9 cellular contexts compared by ENCODE assay signal in the genomic region with DNA sequence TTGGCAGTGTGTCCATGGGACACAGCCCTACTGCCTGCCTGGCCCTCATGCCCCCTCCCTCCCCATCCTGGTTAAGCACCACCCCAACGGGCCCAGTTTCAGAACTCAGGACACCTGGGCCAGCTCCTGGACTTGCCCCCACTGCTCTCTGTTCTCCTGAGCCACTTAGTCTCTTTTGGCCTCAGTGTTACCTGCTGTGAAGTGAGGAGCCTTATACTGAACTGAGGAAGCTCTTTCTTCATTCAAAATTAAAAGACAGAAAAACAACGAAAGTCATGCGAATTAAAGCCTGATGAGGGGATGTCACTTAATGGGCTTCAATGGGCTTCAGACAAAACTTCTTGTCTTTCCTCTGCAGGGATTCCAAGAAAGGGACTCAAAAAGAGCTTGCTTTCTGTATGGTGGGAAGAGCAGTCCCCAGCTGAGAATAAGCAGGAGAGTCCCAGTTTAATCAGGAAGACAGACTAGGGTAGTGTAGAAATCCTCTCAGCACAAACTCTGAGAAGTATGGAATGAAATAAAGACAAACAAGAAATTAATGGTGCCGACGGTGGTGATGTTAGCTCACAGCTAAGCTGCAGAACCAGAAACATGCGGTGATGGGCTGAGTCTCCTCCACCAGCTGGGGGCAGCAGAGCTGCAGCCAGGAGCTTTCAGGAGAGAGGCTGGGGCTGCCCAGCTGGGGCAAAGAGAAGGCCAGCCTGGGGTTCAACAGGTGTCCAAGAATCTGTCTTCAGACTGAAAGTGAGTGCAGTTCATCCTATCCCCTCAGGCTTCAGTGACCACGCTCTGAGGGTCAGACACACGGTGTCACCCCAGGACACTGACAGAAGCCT.
DNase-seq lines count a peak whose midpoint lies in the region; ATAC-seq and TF ChIP-seq lines count a peak whose summit lies in the region.
"Had no signal": no experiment of that assay in that cellular context is flagged by ENCODE, and none has a peak within 500 bp of the region (broad histone marks: within the 10 kb centered on the region; RNA-seq: fewer than 3 reads in every experiment).

No MANE protein-coding gene starts in this region.

- no peaks in the 10 kb centered on the region for H3K36me3 ChIP-seq in CD8-positive, alpha-beta T cell (ENCODE audit: insufficient read depth, low read length)
- H3K36me3 ChIP-seq in SK-N-SH (replicated peaks in 1 of 2; ENCODE audit: control insufficient read depth in 1 of 2, insufficient read depth in 2 of 2, low read length in 1 of 2) = no peaks in the 10 kb centered on the region
- H3K36me3 ChIP-seq in naive thymus-derived CD4-positive, alpha-beta T cell (ENCODE audit: control insufficient read depth in 2 of 3, insufficient read depth in 3 of 3, low read length in 3 of 3) = no peaks in the 10 kb centered on the region
- no peaks in the 10 kb centered on the region for H3K36me3 ChIP-seq in tibial artery

- no peaks in the 10 kb centered on the region for H3K9me2 ChIP-seq in SK-N-SH

- H2AFZ ChIP-seq in SK-N-SH (ENCODE audit: low read depth) = no peak overlapping the region

- no peaks in the 10 kb centered on the region for H3K9me3 ChIP-seq in CD8-positive, alpha-beta T cell (ENCODE audit: low read length)
- H3K9me3 ChIP-seq in SK-N-SH (no peaks in the 10 kb centered on the region), tibial artery (no peaks in the 10 kb centered on the region)
- no peaks in the 10 kb centered on the region for H3K9me3 ChIP-seq in naive thymus-derived CD4-positive, alpha-beta T cell (ENCODE audit: control insufficient read depth in 2 of 3, low read length in 3 of 3)

- no peak overlapping the region for H3K4me2 ChIP-seq in SK-N-SH

- peak in 6 of 7 experiments; percentile 24 to 73 (median 50) for DNase-seq in CD8-positive, alpha-beta T cell
- peak; percentile 28 for DNase-seq in SK-N-SH
- DNase-seq in choroid plexus epithelial cell (ENCODE audit: low read depth) = peak; percentile 62
- DNase-seq in naive thymus-derived CD4-positive, alpha-beta T cell = peak in 7 of 9 donors; percentile 11 to 37 (median 32)
- no peak for DNase-seq in tibial artery
- DNase-seq: left cardiac atrium had no signal

- peak; percentile 55 for TF ChIP-seq CTCF in CD8-positive, alpha-beta T cell (IDR thresholded peaks at IDR 0.05)
- TF ChIP-seq CTCF in SK-N-SH (IDR thresholded peaks at IDR 0.05) = peak; percentile 56
- TF ChIP-seq CTCF in choroid plexus epithelial cell (conservative IDR thresholded peaks at IDR 0.05; ENCODE audit: low read depth, low read length) = peak; percentile 88
- TF ChIP-seq CTCF in tibial artery (IDR thresholded peaks at IDR 0.05) = no peak

- H3K79me2 ChIP-seq in SK-N-SH (ENCODE audit: insufficient read depth) = no peaks in the 10 kb centered on the region

- no peak overlapping the region for H3K27ac ChIP-seq in CD8-positive, alpha-beta T cell (ENCODE audit: low read depth, low read length)
- H3K27ac ChIP-seq in SK-N-SH (ENCODE audit: low read depth in 2 of 2, low read length in 1 of 2) = no peak overlapping the region
- H3K27ac ChIP-seq in naive thymus-derived CD4-positive, alpha-beta T cell (ENCODE audit: low read depth, low read length) = no peak overlapping the region
- no peak overlapping the region for H3K27ac ChIP-seq in tibial artery

- CTCF ChIA-PET in CD8-positive, alpha-beta T cell (lab: Charles Lee) = interaction anchor here (0.6 to 8.7 kb wide), 46 partner anchors 9 to 215 kb away, joined by 3 to 189 read pairs (median 6); no protein-coding TSS in a partner anchor
- CTCF ChIA-PET in SK-N-SH (lab: Yijun Ruan, JAX) = interaction anchor here (0.6 to 5.6 kb wide), 23 partner anchors 8 to 323 kb away, joined by 3 to 27 read pairs (median 3); no protein-coding TSS in a partner anchor
- CTCF ChIA-PET in naive thymus-derived CD4-positive, alpha-beta T cell (lab: Charles Lee) = interaction anchor here (0.6 to 4.4 kb wide), 18 partner anchors 8 to 211 kb away, joined by 3 to 54 read pairs (median 4); no protein-coding TSS in a partner anchor

- H3K27ac Mint-ChIP-seq in CD8-positive, alpha-beta T cell = no peak overlapping the region
- peak overlapping the region in 1 of 9 donors; percentile 28 for H3K27ac Mint-ChIP-seq in naive thymus-derived CD4-positive, alpha-beta T cell

- H3K36me3 Mint-ChIP-seq in CD8-positive, alpha-beta T cell = no peaks in the 10 kb centered on the region
- no peaks in the 10 kb centered on the region for H3K36me3 Mint-ChIP-seq in naive thymus-derived CD4-positive, alpha-beta T cell

- no peaks in the 10 kb centered on the region for H3K27me3 ChIP-seq in CD8-positive, alpha-beta T cell (ENCODE audit: insufficient read depth, low read length)
- H3K27me3 ChIP-seq in SK-N-SH (ENCODE audit: insufficient read depth) (no peaks in the 10 kb centered on the region; the same call in 1 of the 2 replicates), tibial artery (peaks cover 0 to 20% of the 10 kb centered on the region in 2 donors)
- peaks cover 0 to 3% of the 10 kb centered on the region in 2 donors for H3K27me3 ChIP-seq in naive thymus-derived CD4-positive, alpha-beta T cell (ENCODE audit: control insufficient read depth in 2 of 2, insufficient read depth in 2 of 2, low read length in 2 of 2)

- H3K4me3 Mint-ChIP-seq in CD8-positive, alpha-beta T cell = no peak overlapping the region
- H3K4me3 Mint-ChIP-seq in naive thymus-derived CD4-positive, alpha-beta T cell = no peak overlapping the region

- WGBS in SK-N-SH (ENCODE audit: low lambda C conversion rate) = 27% methylated on average over 7 of the region's 8 CpGs

- no peaks in the 10 kb centered on the region for H3K9me3 Mint-ChIP-seq in CD8-positive, alpha-beta T cell
- H3K9me3 Mint-ChIP-seq in naive thymus-derived CD4-positive, alpha-beta T cell = no peaks in the 10 kb centered on the region

- no peaks in the 10 kb centered on the region for H4K20me1 ChIP-seq in SK-N-SH (ENCODE audit: insufficient read depth)

- no peaks in the 10 kb centered on the region for H3F3A ChIP-seq in SK-N-SH (replicated peaks; ENCODE audit: insufficient read depth)

- H3K9ac ChIP-seq in SK-N-SH = no peak overlapping the region

- no peak overlapping the region for H3K4me3 ChIP-seq in CD8-positive, alpha-beta T cell (ENCODE audit: low read depth, low read length)
- no peak overlapping the region for H3K4me3 ChIP-seq in SK-N-SH (ENCODE audit: low read depth in 2 of 2, low read length in 1 of 2)
- H3K4me3 ChIP-seq in choroid plexus epithelial cell (ENCODE audit: low read depth, low read length) = no peak overlapping the region
- no peak overlapping the region for H3K4me3 ChIP-seq in naive thymus-derived CD4-positive, alpha-beta T cell (ENCODE audit: low read length)
- no peak overlapping the region for H3K4me3 ChIP-seq in tibial artery

- H3K27me3 Mint-ChIP-seq in CD8-positive, alpha-beta T cell (ENCODE audit: low read depth) = peaks cover 17% of the 10 kb centered on the region
- peaks cover 11 to 39% (median 13%) of the 10 kb centered on the region in 5 donors for H3K27me3 Mint-ChIP-seq in naive thymus-derived CD4-positive, alpha-beta T cell

- TF ChIP-seq RAD21 in SK-N-SH (IDR thresholded peaks at IDR 0.05; ENCODE audit: low read length) = peak; percentile 52

- intact Hi-C loops in CD8-positive, alpha-beta T cell (cut with DNase I, micrococcal nuclease) = no loop called here
- intact Hi-C loops in naive thymus-derived CD4-positive, alpha-beta T cell (cut with micrococcal nuclease) = loop anchor here in 1 of 2 donors (1.0 to 2.0 kb wide), 2 partner anchors 139 to 211 kb away; no protein-coding TSS in a partner anchor
- intact Hi-C loops in tibial artery (cut with DNase I; ENCODE audit: low total_unique reads) = no loop called here

- POLR2A ChIA-PET in CD8-positive, alpha-beta T cell (lab: Charles Lee) = interaction anchor here (0.7 to 1.8 kb wide), 4 partner anchors 8 to 139 kb away, joined by 3 to 9 read pairs (median 6); no protein-coding TSS in a partner anchor
- POLR2A ChIA-PET in SK-N-SH (lab: Yijun Ruan, JAX) = interaction anchor here (0.6 kb wide), 1 partner anchor 27 kb away, joined by 4 read pairs; no protein-coding TSS in a partner anchor
- POLR2A ChIA-PET in naive thymus-derived CD4-positive, alpha-beta T cell (lab: Charles Lee) = interaction anchor here (1.2 kb wide), 1 partner anchor 65 kb away, joined by 4 read pairs; no protein-coding TSS in a partner anchor

- H3K4me1 ChIP-seq in CD8-positive, alpha-beta T cell (ENCODE audit: insufficient read depth, low read length) = peaks cover 4% of the 10 kb centered on the region
- H3K4me1 ChIP-seq in SK-N-SH (ENCODE audit: control insufficient read depth in 1 of 2, insufficient read depth in 2 of 2, low read depth in 1 of 2, low read length in 1 of 2) = no peaks in the 10 kb centered on the region
- H3K4me1 ChIP-seq in naive thymus-derived CD4-positive, alpha-beta T cell (ENCODE audit: control insufficient read depth in 2 of 2, insufficient read depth in 2 of 2, low read length in 2 of 2) = peaks cover 0 to 21% of the 10 kb centered on the region in 2 donors
- H3K4me1 ChIP-seq in tibial artery = no peaks in the 10 kb centered on the region

- H3K4me1 Mint-ChIP-seq in CD8-positive, alpha-beta T cell (ENCODE audit: low read depth) = peaks cover 22% of the 10 kb centered on the region
- H3K4me1 Mint-ChIP-seq in naive thymus-derived CD4-positive, alpha-beta T cell = peaks cover 0 to 8% (median 5%) of the 10 kb centered on the region in 7 donors

- peak; percentile 66 for ATAC-seq in CD8-positive, alpha-beta T cell
- ATAC-seq in GM18520 (IDR thresholded peaks at IDR 0.05; ENCODE audit: unreplicated experiment) = peak; percentile 43
- peak; percentile 68 for ATAC-seq in naive thymus-derived CD4-positive, alpha-beta T cell
- no peak for ATAC-seq in HG02588 (IDR thresholded peaks at IDR 0.05; ENCODE audit: unreplicated experiment)
- ATAC-seq in HG03045 (IDR thresholded peaks at IDR 0.05; ENCODE audit: unreplicated experiment) = no peak

- no peak for TF ChIP-seq EP300 in SK-N-SH (IDR thresholded peaks at IDR 0.05; ENCODE audit: borderline replicate concordance in 1 of 2, low read depth in 1 of 2, low read length in 1 of 2)

TF ChIP-seq in SK-N-SH, 30 proteins besides CTCF, POLR2A, EP300 and RAD21 (continues in another document):
- TF ChIP-seq, protein P1, sequence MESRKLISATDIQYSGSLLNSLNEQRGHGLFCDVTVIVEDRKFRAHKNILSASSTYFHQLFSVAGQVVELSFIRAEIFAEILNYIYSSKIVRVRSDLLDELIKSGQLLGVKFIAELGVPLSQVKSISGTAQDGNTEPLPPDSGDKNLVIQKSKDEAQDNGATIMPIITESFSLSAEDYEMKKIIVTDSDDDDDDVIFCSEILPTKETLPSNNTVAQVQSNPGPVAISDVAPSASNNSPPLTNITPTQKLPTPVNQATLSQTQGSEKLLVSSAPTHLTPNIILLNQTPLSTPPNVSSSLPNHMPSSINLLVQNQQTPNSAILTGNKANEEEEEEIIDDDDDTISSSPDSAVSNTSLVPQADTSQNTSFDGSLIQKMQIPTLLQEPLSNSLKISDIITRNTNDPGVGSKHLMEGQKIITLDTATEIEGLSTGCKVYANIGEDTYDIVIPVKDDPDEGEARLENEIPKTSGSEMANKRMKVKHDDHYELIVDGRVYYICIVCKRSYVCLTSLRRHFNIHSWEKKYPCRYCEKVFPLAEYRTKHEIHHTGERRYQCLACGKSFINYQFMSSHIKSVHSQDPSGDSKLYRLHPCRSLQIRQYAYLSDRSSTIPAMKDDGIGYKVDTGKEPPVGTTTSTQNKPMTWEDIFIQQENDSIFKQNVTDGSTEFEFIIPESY (IDR thresholded peaks at IDR 0.05; ENCODE audit: borderline replicate concordance, low read depth) = no peak

Comparison
In these comparisons a context has a peak if more than half of its experiments do, and no peak if none do; other contexts are left out.
1. ATAC-seq: peak in CD8-positive, alpha-beta T cell (single experiment), GM18520 (single experiment) and naive thymus-derived CD4-positive, alpha-beta T cell (single experiment); none in HG02588 (single experiment) and HG03045 (single experiment).
2. DNase-seq: peak in CD8-positive, alpha-beta T cell (6 of 7), SK-N-SH (single experiment), choroid plexus epithelial cell (single experiment) and naive thymus-derived CD4-positive, alpha-beta T cell (7 of 9); none in tibial artery (0 of 2).
3. CTCF ChIP-seq: peak in CD8-positive, alpha-beta T cell (single experiment), SK-N-SH (single experiment) and choroid plexus epithelial cell (single experiment); none in tibial artery (0 of 2).